ENCODE assay signal across 10 cellular contexts in the genomic region with DNA sequence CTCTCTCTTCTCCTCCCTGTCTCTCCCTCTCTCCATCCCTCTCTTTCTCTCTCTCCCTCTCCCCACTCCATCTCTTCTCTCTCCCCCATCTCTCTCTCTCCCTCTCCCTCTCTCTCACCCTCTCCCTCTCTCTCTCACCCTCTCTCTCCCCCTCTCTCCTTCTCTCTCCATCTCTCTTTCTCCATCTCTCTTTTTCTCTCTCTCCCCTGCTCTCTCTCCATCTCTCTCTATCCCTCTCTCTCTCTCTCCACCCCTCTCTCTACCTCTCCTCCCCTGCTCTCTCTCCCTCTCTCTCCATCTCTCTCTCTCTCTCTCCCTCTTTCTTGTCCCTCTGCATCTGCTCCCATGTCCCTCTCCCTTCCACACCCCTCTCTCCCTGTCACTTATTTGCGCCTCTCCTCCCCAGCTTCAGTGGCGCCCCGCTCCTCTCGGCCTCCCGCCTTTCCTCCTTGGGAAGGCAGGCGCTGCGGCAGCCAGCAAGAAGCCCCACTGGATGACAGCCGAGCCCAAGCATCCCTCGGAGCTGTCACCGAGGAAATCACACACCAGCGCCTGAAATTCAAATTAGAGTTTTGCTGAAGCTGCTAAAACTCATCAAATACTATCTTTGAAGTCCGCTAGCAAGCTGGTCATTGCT. TPM values are rescaled to one million over a fixed set of nuclear protein-coding genes. Genes with fewer than 3 reads are reported as not detected.
"Had no signal": no experiment of that assay in that cellular context is flagged by ENCODE, and none has a peak within 500 bp of the region (broad histone marks: within the 10 kb centered on the region; RNA-seq: fewer than 3 reads in every experiment).

No MANE protein-coding gene starts in this region.

- H3K27ac ChIP-seq: GM23248, HL-60 had no signal

- H3K4me3 Mint-ChIP-seq: H9, HFFc6, IgD-negative memory B cell had no signal

- H2AFZ ChIP-seq: GM23248 had no signal

- H3K9me3 Mint-ChIP-seq: H9, HFFc6, IgD-negative memory B cell had no signal

- H3K27ac Mint-ChIP-seq: H9, HFFc6, IgD-negative memory B cell had no signal

- DNase-seq: GM23248, GOT3, H9, HCEC 1CT, HFFc6, KG1 had no signal

- H3K4me3 ChIP-seq: GM23248 had no signal

RNA-seq across cellular contexts. Expression of a gene that starts 15.4 kb away (rescaled TPM):
- total RNA-seq: GM23248, HepG2, HFFc6, HT1080 had no signal
- polyA plus RNA-seq: GM23248, HepG2, IgD-negative memory B cell had no signal
